Comparison of ENCODE assay signal across 8 cellular contexts in the genomic region with DNA sequence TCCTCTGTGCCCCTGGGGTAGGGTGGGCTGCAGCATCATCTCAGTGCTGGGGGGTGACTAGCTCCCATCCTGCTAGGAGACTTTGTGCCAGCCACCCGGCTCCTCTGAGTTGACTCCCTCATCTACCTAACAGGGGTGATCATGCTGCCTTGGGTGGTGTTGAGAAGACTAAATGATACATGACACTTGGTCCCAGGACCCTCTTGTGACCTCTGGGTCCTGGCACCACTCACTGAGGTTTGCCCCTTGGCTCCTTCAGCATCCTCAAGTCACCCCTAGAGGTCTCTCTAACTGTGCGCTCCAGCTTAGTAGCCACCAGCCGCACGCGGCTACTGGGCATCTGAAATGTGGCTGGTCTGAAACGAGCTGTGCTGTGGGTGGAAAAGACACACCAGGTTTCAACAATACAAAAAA.
DNase-seq lines count a peak whose midpoint lies in the region; ATAC-seq and TF ChIP-seq lines count a peak whose summit lies in the region.

No MANE protein-coding gene starts in this region.

- TF ChIP-seq CTCF in 22Rv1 (IDR thresholded peaks at IDR 0.05) (peak; percentile 56), GM06990 (IDR thresholded peaks at IDR 0.05; ENCODE audit: insufficient read depth, low read length, poor library complexity, severe bottlenecking) (peak; percentile 73), kidney epithelial cell (IDR thresholded peaks at IDR 0.05; ENCODE audit: insufficient read depth, low read length, poor library complexity, severe bottlenecking) (peak; percentile 69)

- no peak for ATAC-seq in HG03097 (IDR thresholded peaks at IDR 0.05; ENCODE audit: low FRiP score, unreplicated experiment)

- no peak for DNase-seq in GM06990 (ENCODE audit: extremely low read depth, insufficient read length)
- peak; percentile 70 for DNase-seq in NAMALWA (ENCODE audit: low spot score)
- no peak for DNase-seq in adipocyte (ENCODE audit: low read depth)
- no peak for DNase-seq in kidney epithelial cell (ENCODE audit: low read depth)
- DNase-seq in caudate nucleus (lab: John Stamatoyannopoulos, UW), result no peak
- DNase-seq in NCI-H2029 treated with DMSO at 0.1 percent for 48 hours (lab: John Stamatoyannopoulos, UW), result no peak

- H3K27me3 ChIP-seq in GM06990 (replicated peaks; ENCODE audit: control insufficient read depth, insufficient read depth, low read length) (no peaks in the 10 kb centered on the region; the same call in 1 of the 2 replicates), adipocyte (replicated peaks; ENCODE audit: control insufficient read depth, insufficient read depth, low read length) (no peaks in the 10 kb centered on the region), kidney epithelial cell (ENCODE audit: control insufficient read depth, insufficient read depth, low read length) (no peaks in the 10 kb centered on the region)

- H3K27ac ChIP-seq in 22Rv1, result no peak overlapping the region
- H3K27ac ChIP-seq in caudate nucleus (ENCODE audit: low read depth, low read length), result no peak overlapping the region

- H3K9ac ChIP-seq in adipocyte (ENCODE audit: low read length), result peak overlapping the region; percentile 43

- H3K36me3 ChIP-seq in GM06990 (ENCODE audit: control insufficient read depth, insufficient read depth, low read length), result no peaks in the 10 kb centered on the region
- H3K36me3 ChIP-seq in adipocyte (ENCODE audit: control insufficient read depth, insufficient read depth, low read length, severe bottlenecking), result no peaks in the 10 kb centered on the region
- H3K36me3 ChIP-seq in kidney epithelial cell (ENCODE audit: control insufficient read depth, insufficient read depth, low read length), result no peaks in the 10 kb centered on the region

- H3K4me3 ChIP-seq in GM06990 (replicated peaks; ENCODE audit: low read depth, low read length) (no peak overlapping the region), adipocyte (ENCODE audit: low read length) (no peak overlapping the region), kidney epithelial cell (ENCODE audit: low read depth, low read length) (no peak overlapping the region)

- H3K4me1 ChIP-seq in adipocyte (ENCODE audit: control insufficient read depth, insufficient read depth, low read length), result peaks cover 22% of the 10 kb centered on the region

- H3K9me3 ChIP-seq in adipocyte (ENCODE audit: control insufficient read depth, low read length), result no peaks in the 10 kb centered on the region
